In genomic region chr15:77266708-77267387, GRCh38 we compare ENCODE assay signal across 14 cellular contexts.
A peak's percentile ranks its signal among the peaks of the same experiment; 100 is the strongest.
DNase-seq lines count a peak whose midpoint lies in the region; ATAC-seq and TF ChIP-seq lines count a peak whose summit lies in the region.
"Had no signal": no experiment of that assay in that cellular context is flagged by ENCODE, and none has a peak within 500 bp of the region (broad histone marks: within the 10 kb centered on the region; RNA-seq: fewer than 3 reads in every experiment).

No MANE protein-coding gene starts in this region.

- DNase-seq in AG08395 (ENCODE audit: low spot score) = peak; percentile 16
- DNase-seq in IMR-90 = peak; percentile 64
- DNase-seq in iPS-NIHi7 (ENCODE audit: extremely low spot score) = peak; percentile 32
- no peak for DNase-seq in activated CD4-positive, alpha-beta T cell treated with anti-CD3 and anti-CD28 coated beads for 1 hour
- no peak for DNase-seq in SKM-1 (lab: John Stamatoyannopoulos, UW; ENCODE audit: unreplicated experiment)
- DNase-seq in middle frontal gyrus (ENCODE audit: extremely low spot score, low spot score) = no peak
- DNase-seq in cardiac septum (ENCODE audit: low spot score) = no peak
- DNase-seq: activated CD4-positive, alpha-beta T cell treated with anti-CD3 and anti-CD28 coated beads, Interleukin-2, amount 50 U/mL, for 1 hour; NCI-H2107; nephron progenitor cell; upper lobe of right lung had no signal

- no peaks in the 10 kb centered on the region for H3K9me3 ChIP-seq in IMR-90 (ENCODE audit: control insufficient read depth, insufficient read depth, low read length)
- H3K9me3 ChIP-seq: upper lobe of right lung had no signal

- H3K4me2 ChIP-seq in IMR-90 (ENCODE audit: low read depth, low read length) = no peak overlapping the region

- dilution Hi-C loops in IMR-90 (cut with HindIII; ENCODE audit: low sequenced_read_pairs, unreplicated experiment) = no loop called here

- in situ Hi-C loops in IMR-90 (cut with MboI; ENCODE audit: low sequenced_read_pairs) = no loop called here

- no peak overlapping the region for H3K4me3 ChIP-seq in IMR-90 (ENCODE audit: insufficient read depth, low read depth, low read length)
- H3K4me3 ChIP-seq: upper lobe of right lung had no signal

- H2BK15ac ChIP-seq in IMR-90 (ENCODE audit: low read depth, low read length) = no peak overlapping the region

- peaks cover 14 to 23% of the 10 kb centered on the region in 2 experiments for H3K79me1 ChIP-seq in IMR-90 (ENCODE audit: low read depth in 1 of 2, low read length in 2 of 2)

- H3K27ac Mint-ChIP-seq in brain = peak overlapping the region in 4 of 5 experiments; percentile 29 to 79 (median 35)
- H3K27ac Mint-ChIP-seq: activated T-helper 2 cell treated with anti-CD3 and anti-CD28 coated beads, Interferon-gamma antibody, Interleukin-2, Interleukin-4, amounts not matched to agents 10 μg/mL and 5 μg/mL and 100 μg/mL, durations not matched to agents 14 hours and 24 hours and 36 hours; nephron progenitor cell had no signal

- POLR2A ChIA-PET in IMR-90 (lab: Charles Lee; ENCODE audit: unreplicated experiment) = interaction anchor here (0.6 kb wide), 1 partner anchor 20 kb away, joined by 12 read pairs; no protein-coding TSS in a partner anchor

- H3K36me3 ChIP-seq in IMR-90 (ENCODE audit: control insufficient read depth, insufficient read depth, low read length) = peaks cover 3% of the 10 kb centered on the region; the same call in 1 of the 2 replicates
- H3K36me3 ChIP-seq: upper lobe of right lung had no signal

- H3K4me3 Mint-ChIP-seq in brain = peak overlapping the region in 1 of 5 experiments; percentile 15
- H3K4me3 Mint-ChIP-seq: nephron progenitor cell had no signal

- H3K27ac ChIP-seq in IMR-90 (ENCODE audit: insufficient read depth, low read length) = no peak overlapping the region
- H3K27ac ChIP-seq: upper lobe of right lung had no signal

- H4K5ac ChIP-seq in IMR-90 (ENCODE audit: low read depth, low read length) = no peak overlapping the region

- no peak overlapping the region for H2BK120ac ChIP-seq in IMR-90 (ENCODE audit: low read depth, low read length)

- intact Hi-C loops in IMR-90 (cut with micrococcal nuclease) = no loop called here
- intact Hi-C loops in cardiac septum (cut with DNase I) = no loop called here

- H2BK20ac ChIP-seq in IMR-90 (ENCODE audit: low read depth, low read length) = no peak overlapping the region

- no peak overlapping the region for H3K18ac ChIP-seq in IMR-90 (ENCODE audit: low read depth, low read length)

- H4K91ac ChIP-seq in IMR-90 (ENCODE audit: insufficient read depth, low read depth, low read length) = no peak overlapping the region

- no peaks in the 10 kb centered on the region for H3K27me3 ChIP-seq in IMR-90 (ENCODE audit: control insufficient read depth, insufficient read depth, low read length)
- H3K27me3 ChIP-seq: upper lobe of right lung had no signal

- H3K27me3 Mint-ChIP-seq in brain = no peaks in the 10 kb centered on the region

- H3K4me1 Mint-ChIP-seq in brain = peaks cover 4% of the 10 kb centered on the region
- H3K4me1 Mint-ChIP-seq: nephron progenitor cell had no signal

- peaks cover 11% of the 10 kb centered on the region; the same call in 1 of the 2 replicates for H4K20me1 ChIP-seq in IMR-90 (ENCODE audit: insufficient read depth, low read length)

- no peak overlapping the region for H2BK5ac ChIP-seq in IMR-90 (ENCODE audit: low read depth, low read length, poor library complexity, severe bottlenecking)

- H3K23ac ChIP-seq in IMR-90 (ENCODE audit: low read depth, low read length) = no peak overlapping the region

- no peak overlapping the region for H2AK5ac ChIP-seq in IMR-90 (ENCODE audit: low read depth, low read length)

- WGBS in IMR-90 (ENCODE audit: extremely low coverage in 2 of 2, insufficient read length in 1 of 2), 2 experiments = no CpG with 5 or more reads among the region's 5 CpGs

- TF ChIP-seq CTCF in IMR-90 (conservative IDR thresholded peaks at IDR 0.05; ENCODE audit: low read depth, low read length) (no peak), brain (conservative IDR thresholded peaks at IDR 0.05) (no peak)

- no peak overlapping the region for H3K9ac ChIP-seq in IMR-90 (ENCODE audit: low read depth, low read length)

- H2AFZ ChIP-seq in IMR-90 (replicated peaks; ENCODE audit: low read length, poor library complexity) = no peak overlapping the region

- H3K36me3 Mint-ChIP-seq in brain = peaks cover 77% of the 10 kb centered on the region

- TF ChIP-seq RAD21 in IMR-90 (IDR thresholded peaks at IDR 0.05; ENCODE audit: low read length) = no peak

- peak; percentile 54 for ATAC-seq in IMR-90 (ENCODE audit: low read depth)
- ATAC-seq: left lobe of liver, upper lobe of right lung had no signal

- TF ChIP-seq POLR2A in IMR-90 (IDR thresholded peaks at IDR 0.05; ENCODE audit: low read depth, low read length) = no peak

- peaks cover 6% of the 10 kb centered on the region; the same call in 1 of the 2 replicates for H3K9me1 ChIP-seq in IMR-90 (ENCODE audit: insufficient read depth, low read length)

- H3K9me3 Mint-ChIP-seq in brain = peaks cover 23 to 60% (median 55%) of the 10 kb centered on the region in 5 experiments

- H3K56ac ChIP-seq in IMR-90 (ENCODE audit: extremely low read depth, insufficient read depth, low read length) = no peak overlapping the region

- no TSS peak for BruUV-seq in IMR-90 (replicated peaks; lab: Mats Ljungman, UMichigan)

- H4K8ac ChIP-seq in IMR-90 (ENCODE audit: low read depth in 2 of 2, low read length in 2 of 2) = no peak overlapping the region

- H3K4me1 ChIP-seq in IMR-90 (ENCODE audit: control insufficient read depth, insufficient read depth, low read length) = no peaks in the 10 kb centered on the region; the same call in none of the 2 replicates
- H3K4me1 ChIP-seq: upper lobe of right lung had no signal

- CTCF ChIA-PET in IMR-90 (lab: Yijun Ruan, JAX) = no interaction called here

- H2AK9ac ChIP-seq in IMR-90 (replicated peaks; ENCODE audit: low read depth, low read length, poor library complexity) = no peak overlapping the region

- H3K14ac ChIP-seq in IMR-90 (replicated peaks; ENCODE audit: low read depth, low read length) = no peak overlapping the region; the same call in 1 of the 2 replicates

- no peak overlapping the region for H3K4ac ChIP-seq in IMR-90 (ENCODE audit: low read depth, low read length)

TF ChIP-seq in IMR-90, 13 proteins besides CTCF, POLR2A, EP300 and RAD21:
- TF ChIP-seq MAFK (IDR thresholded peaks at IDR 0.05; ENCODE audit: low read depth, low read length) (peak; percentile 54), ELK1 (IDR thresholded peaks at IDR 0.05; ENCODE audit: borderline replicate concordance, low read depth, low read length) (no peak)

Comparison
In these comparisons a context has a peak if more than half of its experiments do, and no peak if none do; other contexts are left out.
1. DNase-seq: peak in AG08395 (single experiment), IMR-90 (single experiment) and iPS-NIHi7 (single experiment); none in activated CD4-positive, alpha-beta T cell treated with anti-CD3 and anti-CD28 coated beads for 1 hour (single experiment), SKM-1 (single experiment), middle frontal gyrus (single experiment) and cardiac septum (single experiment).